Comparison of ENCODE assay signal across 22 cellular contexts in the genomic region with DNA sequence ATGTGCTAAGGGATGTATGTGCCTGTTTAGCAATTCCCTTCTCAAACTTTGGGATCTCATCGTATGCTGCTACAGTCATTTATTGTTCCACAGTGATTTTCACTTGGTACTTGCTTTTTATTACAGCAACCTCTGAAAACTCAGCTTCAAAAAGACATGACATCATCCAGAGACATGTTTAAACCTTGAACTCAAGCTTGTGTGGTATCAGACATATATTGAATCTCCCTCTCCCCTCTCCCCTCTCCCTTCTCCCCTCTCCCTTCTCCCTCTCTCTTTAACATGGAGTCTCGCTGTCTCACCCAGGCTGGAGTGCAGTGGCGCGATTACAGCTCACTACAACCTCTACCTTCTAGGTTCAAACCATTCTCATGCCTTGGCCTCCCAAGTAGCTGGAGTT. TPM values are rescaled to one million over a fixed set of nuclear protein-coding genes. Genes with fewer than 3 reads are reported as not detected.
A peak's percentile ranks its signal among the peaks of the same experiment; 100 is the strongest.
DNase-seq lines count a peak whose midpoint lies in the region; ATAC-seq, FAIRE-seq and TF ChIP-seq lines count a peak whose summit lies in the region.
"Had no signal": no experiment of that assay in that cellular context is flagged by ENCODE, and none has a peak within 500 bp of the region (broad histone marks: within the 10 kb centered on the region; RNA-seq: fewer than 3 reads in every experiment).

No MANE protein-coding gene starts in this region.

- no peak for DNase-seq in activated CD4-positive, alpha-beta T cell treated with anti-CD3 and anti-CD28 coated beads, Interleukin-2, amount 10 ng/mL, durations not matched to agents 7 days and 5 days
- DNase-seq in activated CD4-positive, alpha-beta T cell treated with anti-CD3 and anti-CD28 coated beads for 36 hours, result no peak
- DNase-seq in K562 (ENCODE audit: extremely low read depth in 1 of 4, low spot score in 3 of 4) (no peak), osteoblast (ENCODE audit: insufficient read length, low spot score, missing footprints) (no peak), T1000 (lab: John Stamatoyannopoulos, UW) (no peak), nucleus accumbens (lab: John Stamatoyannopoulos, UW) (no peak), foreskin fibroblast (no peak)
- DNase-seq: CD8-positive, alpha-beta T cell; DMS153; DND-41; GOT3 had no signal

- H3K79me2 ChIP-seq in K562 (ENCODE audit: control insufficient read depth, insufficient read depth, low read length) (no peaks in the 10 kb centered on the region), osteoblast (ENCODE audit: insufficient read depth, low read length) (no peaks in the 10 kb centered on the region)

- H2AFZ ChIP-seq in K562 (ENCODE audit: low read depth, low read length) (peak overlapping the region; percentile 21; the same call in 1 of the 2 replicates), osteoblast (ENCODE audit: low read length) (no peak overlapping the region)

- in situ Hi-C loops in K562 (cut with MboI), result no loop called here

- no peak for TF ChIP-seq POLR2A in K562 (conservative IDR thresholded peaks at IDR 0.05)

- TF ChIP-seq RAD21 in K562 (CRISPR knock-in tag; conservative IDR thresholded peaks at IDR 0.05 in 1 of 2, IDR thresholded peaks at IDR 0.05 in 1 of 2), result no peak

- no peak for ATAC-seq in activated CD4-positive, alpha-beta T cell treated with anti-CD3 and anti-CD28 coated beads for 36 hours
- ATAC-seq in K562, result no peak
- ATAC-seq: CD8-positive, alpha-beta T cell had no signal

- no TSS peak for BruUV-seq in K562 (replicated peaks; lab: Mats Ljungman, UMichigan)

- H3K9me3 ChIP-seq in HEK293 (ENCODE audit: control insufficient read depth, insufficient read depth, low read depth, low read length) (no peaks in the 10 kb centered on the region), K562 (replicated peaks; ENCODE audit: control insufficient read depth, insufficient read depth, low read depth, low read length) (no peaks in the 10 kb centered on the region), osteoblast (ENCODE audit: low read depth, low read length) (no peaks in the 10 kb centered on the region)
- H3K9me3 ChIP-seq: Caco-2, HAP-1 had no signal

- CTCF ChIA-PET in activated CD4-positive, alpha-beta T cell treated with anti-CD3 and anti-CD28 coated beads, Interleukin-2, amount 10 ng/mL, durations not matched to agents 7 days and 5 days (lab: Charles Lee), result no interaction called here
- CTCF ChIA-PET in activated CD4-positive, alpha-beta T cell treated with anti-CD3 and anti-CD28 coated beads for 36 hours (lab: Charles Lee), result no interaction called here
- CTCF ChIA-PET in HEK293 (lab: Yijun Ruan, JAX) (no interaction called here), K562 (lab: Yijun Ruan, JAX; ENCODE audit: low intra/inter-chr PET ratio) (no interaction called here)

- H3K9me1 ChIP-seq in K562 (ENCODE audit: control insufficient read depth, insufficient read depth, low read length), result no peaks in the 10 kb centered on the region

- TF ChIP-seq EP300 in K562 (IDR thresholded peaks at IDR 0.05; ENCODE audit: low read length), result no peak

- H3K9me3 Mint-ChIP-seq in activated CD4-positive, alpha-beta T cell treated with anti-CD3 and anti-CD28 coated beads, Interleukin-2, amount 10 ng/mL, durations not matched to agents 7 days and 5 days, result no peaks in the 10 kb centered on the region
- no peaks in the 10 kb centered on the region for H3K9me3 Mint-ChIP-seq in activated CD4-positive, alpha-beta T cell treated with anti-CD3 and anti-CD28 coated beads for 36 hours (ENCODE audit: low read depth)
- H3K9me3 Mint-ChIP-seq: CD4-positive, CD25-positive, alpha-beta regulatory T cell; CD8-positive, alpha-beta T cell had no signal

- H4K20me1 ChIP-seq in K562 (replicated peaks; ENCODE audit: control insufficient read depth, insufficient read depth, low read length) (no peaks in the 10 kb centered on the region), osteoblast (ENCODE audit: insufficient read depth, low read length) (no peaks in the 10 kb centered on the region)
- H4K20me1 ChIP-seq: BLaER1 had no signal

- H3K4me2 ChIP-seq in K562 (ENCODE audit: insufficient read depth, low read length), result no peak overlapping the region
- H3K4me2 ChIP-seq in osteoblast (ENCODE audit: insufficient read depth, low read length), result peak overlapping the region; percentile 54
- H3K4me2 ChIP-seq: BLaER1 had no signal

- no peaks in the 10 kb centered on the region for H3K36me3 Mint-ChIP-seq in activated CD4-positive, alpha-beta T cell treated with anti-CD3 and anti-CD28 coated beads, Interleukin-2, amount 10 ng/mL, durations not matched to agents 7 days and 5 days (ENCODE audit: low read depth)
- no peaks in the 10 kb centered on the region for H3K36me3 Mint-ChIP-seq in activated CD4-positive, alpha-beta T cell treated with anti-CD3 and anti-CD28 coated beads for 36 hours (ENCODE audit: low read depth)
- H3K36me3 Mint-ChIP-seq: CD4-positive, CD25-positive, alpha-beta regulatory T cell; CD8-positive, alpha-beta T cell had no signal

- H3K27ac ChIP-seq in HEK293 (ENCODE audit: extremely low read depth, low read depth, low read length), result no peak overlapping the region
- no peak overlapping the region for H3K27ac ChIP-seq in K562 (ENCODE audit: extremely low read depth, low read depth, low read length)
- no peak overlapping the region for H3K27ac ChIP-seq in osteoblast (ENCODE audit: low read depth, low read length)
- H3K27ac ChIP-seq: 22Rv1, BLaER1, C4-2B had no signal

- no peaks in the 10 kb centered on the region for H3K36me3 ChIP-seq in HEK293 (ENCODE audit: control insufficient read depth in 2 of 2, insufficient read depth in 1 of 2, low read length in 2 of 2)
- H3K36me3 ChIP-seq in K562 (ENCODE audit: control insufficient read depth, insufficient read depth, low read length), result no peaks in the 10 kb centered on the region
- H3K36me3 ChIP-seq in osteoblast (ENCODE audit: insufficient read depth, low read length), result no peaks in the 10 kb centered on the region
- H3K36me3 ChIP-seq: BLaER1, HAP-1 had no signal

- H3K4me1 ChIP-seq in HEK293 (ENCODE audit: control insufficient read depth, insufficient read depth, low read length) (no peaks in the 10 kb centered on the region), K562 (replicated peaks in 1 of 2; ENCODE audit: control insufficient read depth in 2 of 2, insufficient read depth in 2 of 2, low read length in 2 of 2) (peaks cover 5% of the 10 kb centered on the region in 2 experiments; a peak in 1 of 5 replicates), osteoblast (ENCODE audit: insufficient read depth, low read length) (peaks cover 11% of the 10 kb centered on the region)
- H3K4me1 ChIP-seq: Caco-2 had no signal

- H3K4me3 Mint-ChIP-seq in activated CD4-positive, alpha-beta T cell treated with anti-CD3 and anti-CD28 coated beads, Interleukin-2, amount 10 ng/mL, durations not matched to agents 7 days and 5 days, result no peak overlapping the region
- no peak overlapping the region for H3K4me3 Mint-ChIP-seq in activated CD4-positive, alpha-beta T cell treated with anti-CD3 and anti-CD28 coated beads for 36 hours
- H3K4me3 Mint-ChIP-seq: B cell; CD4-positive, CD25-positive, alpha-beta regulatory T cell; CD8-positive, alpha-beta T cell had no signal

- H3K27me3 Mint-ChIP-seq in activated CD4-positive, alpha-beta T cell treated with anti-CD3 and anti-CD28 coated beads, Interleukin-2, amount 10 ng/mL, durations not matched to agents 7 days and 5 days, result peaks cover 2% of the 10 kb centered on the region
- H3K27me3 Mint-ChIP-seq in activated CD4-positive, alpha-beta T cell treated with anti-CD3 and anti-CD28 coated beads for 36 hours, result no peaks in the 10 kb centered on the region
- H3K27me3 Mint-ChIP-seq: B cell had no signal

- no peaks in the 10 kb centered on the region for H3K27me3 ChIP-seq in K562 (ENCODE audit: control insufficient read depth in 2 of 2, insufficient read depth in 2 of 2, low read length in 2 of 2)
- H3K27me3 ChIP-seq in osteoblast (ENCODE audit: insufficient read depth, low read length), result no peaks in the 10 kb centered on the region
- H3K27me3 ChIP-seq: BLaER1 had no signal

- POLR2A ChIA-PET in activated CD4-positive, alpha-beta T cell treated with anti-CD3 and anti-CD28 coated beads, Interleukin-2, amount 10 ng/mL, durations not matched to agents 7 days and 5 days (lab: Charles Lee), result no interaction called here
- POLR2A ChIA-PET in activated CD4-positive, alpha-beta T cell treated with anti-CD3 and anti-CD28 coated beads for 36 hours (lab: Charles Lee), result no interaction called here
- POLR2A ChIA-PET in HEK293 (lab: Yijun Ruan, JAX), result no interaction called here
- POLR2A ChIA-PET in K562 (lab: Yijun Ruan, JAX), result interaction anchor here (0.5 kb wide), 1 partner anchor 405 kb away, joined by 4 read pairs; no protein-coding TSS in a partner anchor

- H3K4me1 Mint-ChIP-seq in activated CD4-positive, alpha-beta T cell treated with anti-CD3 and anti-CD28 coated beads, Interleukin-2, amount 10 ng/mL, durations not matched to agents 7 days and 5 days, result peaks cover 16% of the 10 kb centered on the region
- H3K4me1 Mint-ChIP-seq in activated CD4-positive, alpha-beta T cell treated with anti-CD3 and anti-CD28 coated beads for 36 hours, result peaks cover 21% of the 10 kb centered on the region

- intact Hi-C loops in activated CD4-positive, alpha-beta T cell treated with anti-CD3 and anti-CD28 coated beads for 36 hours (cut with DNase I, micrococcal nuclease), result no loop called here
- intact Hi-C loops in K562 (cut with micrococcal nuclease), result no loop called here

- no peak overlapping the region for H3K9ac ChIP-seq in K562 (ENCODE audit: insufficient read depth in 1 of 2, low read depth in 2 of 2, low read length in 2 of 2)
- H3K9ac ChIP-seq: BLaER1 had no signal

- 73% methylated on average over 4 of the region's 4 CpGs for WGBS in K562 (ENCODE audit: insufficient coverage, low coverage, missing lambda C conversion rate)

- peak overlapping the region; percentile 38 for H3K27ac Mint-ChIP-seq in activated CD4-positive, alpha-beta T cell treated with anti-CD3 and anti-CD28 coated beads, Interleukin-2, amount 10 ng/mL, durations not matched to agents 7 days and 5 days
- no peak overlapping the region for H3K27ac Mint-ChIP-seq in activated CD4-positive, alpha-beta T cell treated with anti-CD3 and anti-CD28 coated beads for 36 hours
- H3K27ac Mint-ChIP-seq: B cell; CD4-positive, CD25-positive, alpha-beta regulatory T cell; CD8-positive, alpha-beta T cell had no signal

- no peak for TF ChIP-seq CTCF in HEK293 (tag by site-specific recombination; IDR thresholded peaks at IDR 0.05)
- TF ChIP-seq CTCF in K562 (IDR thresholded peaks at IDR 0.05 in 2 of 3, conservative IDR thresholded peaks at IDR 0.05 in 1 of 3; ENCODE audit: insufficient read depth in 2 of 3, low read depth in 1 of 3, low read length in 3 of 3), result no peak
- TF ChIP-seq CTCF in osteoblast (IDR thresholded peaks at IDR 0.05; ENCODE audit: extremely low read depth, low read depth, low read length), result no peak
- TF ChIP-seq CTCF in foreskin fibroblast (IDR thresholded peaks at IDR 0.05; ENCODE audit: low read depth, low read length), result no peak

- no peak overlapping the region for H3K4me3 ChIP-seq in HEK293 (ENCODE audit: low read depth, low read length)
- no peak overlapping the region for H3K4me3 ChIP-seq in K562
- H3K4me3 ChIP-seq in osteoblast (ENCODE audit: insufficient read depth, low read length), result no peak overlapping the region
- H3K4me3 ChIP-seq in foreskin fibroblast (ENCODE audit: low read depth in 1 of 2, low read length in 2 of 2), result no peak overlapping the region
- H3K4me3 ChIP-seq: BLaER1, HAP-1 had no signal

- no peak for FAIRE-seq in K562 (lab: Jason Lieb, UNC)
- FAIRE-seq: A204.1, G401.6, GM12892 had no signal

RNA-seq across cellular contexts. Expression of gene TUT4, which starts 19.5 kb away (rescaled TPM):
- 100 to 1,000 TPM in 1 of 2 experiments, 10 to 100 TPM in 1; 88.0 to 101 TPM for total RNA-seq in activated CD4-positive, alpha-beta T cell treated with anti-CD3 and anti-CD28 coated beads, Interleukin-2, amount 10 ng/mL, durations not matched to agents 7 days and 5 days
- 10 to 100 TPM; 61.6 to 71.7 TPM for total RNA-seq in activated CD4-positive, alpha-beta T cell treated with anti-CD3 and anti-CD28 coated beads for 36 hours
- total RNA-seq in K562 (2011; cell fraction: chromatin; rRNA removed; ENCODE audit: low replicate concordance), result 60.5 and 255 TPM in 2 replicates
- 24.2 and 38.3 TPM in 2 replicates for total RNA-seq in K562 (2011; cell fraction: nucleolus; rRNA removed)
- total RNA-seq in K562 (2011; cell fraction: nucleoplasm; rRNA removed), result 89.5 and 141 TPM in 2 replicates
- total RNA-seq in K562 (2014; rRNA removed) (35.5 and 55.5 TPM in 2 replicates), K562 (2014; rRNA removed; fragmentation: Illumina TruSeq; extraction: Trizol) (41.9 and 44.2 TPM in 2 replicates), K562 (2015; rRNA removed; fragmentation: Illumina TruSeq; extraction: Trizol) (36.7 and 37.2 TPM in 2 replicates), K562 (2021) (38.7 and 39.3 TPM in 2 replicates), osteoblast (42.1 and 44.2 TPM in 2 replicates)
- polyA plus RNA-seq in K562 (2011; rRNA removed) (24.6 and 52.8 TPM in 2 replicates), K562 (2014; fragmentation: Illumina TruSeq; extraction: Trizol) (49.3 and 53.5 TPM in 2 replicates), K562 (2014; fragmentation: Nextera tagmentation; extraction: Ambion mirVana) (10 to 100 TPM; 15.8 to 21.3 TPM), K562 (2014; rRNA removed) (40.8 and 42.4 TPM in 2 replicates)
- 28.2 and 28.9 TPM in 2 replicates for polyA plus RNA-seq in K562 (2011; cell fraction: cytosol; rRNA removed)
- 115 and 131 TPM in 2 replicates for polyA plus RNA-seq in K562 (2011; cell fraction: nucleus; rRNA removed)
- 32.5 and 37.8 TPM in 2 replicates for polyA plus RNA-seq in K562 (2012)
- polyA minus RNA-seq in K562 (2011; rRNA and poly(A)+ RNA removed), result 30.2 and 49.0 TPM in 2 replicates
- 21.8 and 24.9 TPM in 2 replicates for polyA minus RNA-seq in K562 (2011; cell fraction: cytosol; rRNA and poly(A)+ RNA removed)
- polyA minus RNA-seq in K562 (2011; cell fraction: nucleus; rRNA and poly(A)+ RNA removed), result 36.6 and 52.9 TPM in 2 replicates

RNA-seq across cellular contexts. Expression of gene GPX7, which starts 29.8 kb away (rescaled TPM):
- total RNA-seq in activated CD4-positive, alpha-beta T cell treated with anti-CD3 and anti-CD28 coated beads, Interleukin-2, amount 10 ng/mL, durations not matched to agents 7 days and 5 days, result 10 to 100 TPM; 20.3 to 22.8 TPM
- total RNA-seq in activated CD4-positive, alpha-beta T cell treated with anti-CD3 and anti-CD28 coated beads for 36 hours, result 10 to 100 TPM; 19.0 to 23.1 TPM
- not detected in 2 replicates for total RNA-seq in K562 (2011; cell fraction: chromatin; rRNA removed; ENCODE audit: low replicate concordance)
- not detected in 2 replicates for total RNA-seq in K562 (2011; cell fraction: nucleolus; rRNA removed)
- not detected in 2 replicates for total RNA-seq in K562 (2011; cell fraction: nucleoplasm; rRNA removed)
- not detected in 2 replicates for total RNA-seq in K562 (2014; rRNA removed)
- total RNA-seq in K562 (2014; rRNA removed; fragmentation: Illumina TruSeq; extraction: Trizol), result not detected in 2 replicates
- total RNA-seq in K562 (2015; rRNA removed; fragmentation: Illumina TruSeq; extraction: Trizol), result not detected in 2 replicates
- not detected in 2 replicates for total RNA-seq in K562 (2021)
- polyA plus RNA-seq in K562 (2011; rRNA removed), result 0.07 TPM in 1 of 2 replicates, not detected in the other
- polyA plus RNA-seq in K562 (2011; cell fraction: cytosol; rRNA removed), result 0.13 TPM in 1 of 2 replicates, not detected in the other
- 0.13 TPM in 1 of 2 replicates, not detected in the other for polyA plus RNA-seq in K562 (2011; cell fraction: nucleus; rRNA removed)
- polyA plus RNA-seq in K562 (2012), result not detected in 2 replicates
- polyA plus RNA-seq in K562 (2014; fragmentation: Illumina TruSeq; extraction: Trizol), result not detected in 2 replicates
- polyA plus RNA-seq in K562 (2014; fragmentation: Nextera tagmentation; extraction: Ambion mirVana), result under 1 TPM in 1 of 2 experiments, not detected in 1; 0.08 TPM
- not detected in 2 replicates for polyA plus RNA-seq in K562 (2014; rRNA removed)
- not detected in 2 replicates for polyA minus RNA-seq in K562 (2011; rRNA and poly(A)+ RNA removed)
- polyA minus RNA-seq in K562 (2011; cell fraction: cytosol; rRNA and poly(A)+ RNA removed), result not detected in 2 replicates
- not detected in 2 replicates for polyA minus RNA-seq in K562 (2011; cell fraction: nucleus; rRNA and poly(A)+ RNA removed)
- 73.5 and 74.0 TPM in 2 replicates for total RNA-seq in osteoblast

Comparison
In these comparisons a context has a peak if more than half of its experiments do, and no peak if none do; other contexts are left out.
1. RNA of gene GPX7, which starts 29.8 kb away (total RNA-seq): 73.5 to 74.0 TPM in osteoblast, 19.0 to 23.1 TPM in activated CD4-positive, alpha-beta T cell treated with anti-CD3 and anti-CD28 coated beads for 36 hours and 20.3 to 22.8 TPM in activated CD4-positive, alpha-beta T cell treated with anti-CD3 and anti-CD28 coated beads, Interleukin-2, amount 10 ng/mL, durations not matched to agents 7 days and 5 days; not detected in K562; every median in the first group is over 10 times any median in the second.